Comparison of ENCODE assay signal across 1 cellular context in the genomic region with DNA sequence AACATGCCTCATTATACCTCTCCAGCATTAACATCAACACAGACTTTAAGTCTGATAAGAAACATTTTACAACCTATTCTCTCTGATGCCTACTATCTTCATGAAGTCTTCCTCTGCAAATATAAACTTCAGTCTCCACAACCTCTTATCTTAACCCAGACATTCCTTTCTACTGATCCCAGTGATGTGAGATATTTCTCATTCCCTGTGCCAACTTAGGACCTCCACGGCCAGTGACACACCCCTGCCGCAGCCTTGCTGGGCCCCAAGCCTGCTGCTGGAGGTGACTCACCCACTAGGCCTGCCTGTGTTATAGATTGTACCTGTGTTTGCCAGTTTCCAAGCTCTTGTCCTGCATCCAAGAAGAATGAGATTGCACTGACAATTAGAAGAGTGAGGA.
TF ChIP-seq lines count a peak whose summit lies in the region.

No MANE protein-coding gene starts in this region.

TF ChIP-seq in SK-N-SH treated with all-trans-retinoic acid at 6 μM for 48 hours, 23 proteins besides CTCF, POLR2A, EP300 and RAD21 (continued from another document):
- TF ChIP-seq, protein P1, sequence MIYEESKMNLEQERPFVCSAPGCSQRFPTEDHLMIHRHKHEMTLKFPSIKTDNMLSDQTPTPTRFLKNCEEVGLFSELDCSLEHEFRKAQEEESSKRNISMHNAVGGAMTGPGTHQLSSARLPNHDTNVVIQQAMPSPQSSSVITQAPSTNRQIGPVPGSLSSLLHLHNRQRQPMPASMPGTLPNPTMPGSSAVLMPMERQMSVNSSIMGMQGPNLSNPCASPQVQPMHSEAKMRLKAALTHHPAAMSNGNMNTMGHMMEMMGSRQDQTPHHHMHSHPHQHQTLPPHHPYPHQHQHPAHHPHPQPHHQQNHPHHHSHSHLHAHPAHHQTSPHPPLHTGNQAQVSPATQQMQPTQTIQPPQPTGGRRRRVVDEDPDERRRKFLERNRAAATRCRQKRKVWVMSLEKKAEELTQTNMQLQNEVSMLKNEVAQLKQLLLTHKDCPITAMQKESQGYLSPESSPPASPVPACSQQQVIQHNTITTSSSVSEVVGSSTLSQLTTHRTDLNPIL (CRISPR knock-in tag; IDR thresholded peaks at IDR 0.05; ENCODE audit: low read depth), result no peak
- TF ChIP-seq PPARA (CRISPR knock-in tag; IDR thresholded peaks at IDR 0.05; ENCODE audit: borderline replicate concordance) (no peak), SNAI2 (CRISPR knock-in tag; IDR thresholded peaks at IDR 0.05) (no peak), ZNF8 (CRISPR knock-in tag; IDR thresholded peaks at IDR 0.05) (no peak), ZC3H10 (CRISPR knock-in tag; IDR thresholded peaks at IDR 0.05) (no peak), ARNTL (CRISPR knock-in tag; IDR thresholded peaks at IDR 0.05; ENCODE audit: borderline replicate concordance, low read depth) (no peak), GLIS3 (CRISPR knock-in tag; IDR thresholded peaks at IDR 0.05) (no peak), ESRRG (CRISPR knock-in tag; IDR thresholded peaks at IDR 0.05) (no peak), TCF4 (CRISPR knock-in tag; IDR thresholded peaks at IDR 0.05; ENCODE audit: borderline replicate concordance) (no peak), TOX (CRISPR knock-in tag; IDR thresholded peaks at IDR 0.05; ENCODE audit: borderline replicate concordance) (no peak), ISL1 (CRISPR knock-in tag; IDR thresholded peaks at IDR 0.05) (no peak)
